9 cellular contexts compared by ENCODE assay signal in genomic region chr3:127135241-127136023, GRCh38. TPM values are rescaled to one million over a fixed set of nuclear protein-coding genes. Genes with fewer than 3 reads are reported as not detected.
DNase-seq lines count a peak whose midpoint lies in the region; ATAC-seq and TF ChIP-seq lines count a peak whose summit lies in the region.
"Had no signal": no experiment of that assay in that cellular context is flagged by ENCODE, and none has a peak within 500 bp of the region (broad histone marks: within the 10 kb centered on the region; RNA-seq: fewer than 3 reads in every experiment).

No MANE protein-coding gene starts in this region.

- TF ChIP-seq CTCF in Calu3 (IDR thresholded peaks at IDR 0.05; ENCODE audit: unreplicated experiment), result no peak
- no peak for TF ChIP-seq CTCF in esophagus squamous epithelium (IDR thresholded peaks at IDR 0.05)
- no peak for TF ChIP-seq CTCF in omental fat pad (IDR thresholded peaks at IDR 0.05)

- WGBS in esophagus squamous epithelium, 2 donors, result 1 to 2% methylated on average over 17 to 27 of the region's 58 CpGs

- ATAC-seq in omental fat pad (ENCODE audit: low FRiP score) (peak; percentile 65), HG02642 (IDR thresholded peaks at IDR 0.05; ENCODE audit: poor library complexity, unreplicated experiment) (no peak), GM21367 (IDR thresholded peaks at IDR 0.05; ENCODE audit: unreplicated experiment) (no peak)

- H3K27ac Mint-ChIP-seq in Calu3 (ENCODE audit: unreplicated experiment), result no peak overlapping the region

- peaks cover 100% of the 10 kb centered on the region for H3K27me3 Mint-ChIP-seq in Calu3 (ENCODE audit: unreplicated experiment)

- H3K36me3 Mint-ChIP-seq in Calu3 (ENCODE audit: insufficient read depth, unreplicated experiment), result no peaks in the 10 kb centered on the region

- intact Hi-C loops in Calu3 (cut with micrococcal nuclease; ENCODE audit: unreplicated experiment), result no loop called here
- intact Hi-C loops in esophagus squamous epithelium (cut with DNase I), result no loop called here

- peaks cover 11% of the 10 kb centered on the region for H3K4me1 Mint-ChIP-seq in Calu3 (ENCODE audit: low read depth, unreplicated experiment)

- H3K27ac ChIP-seq in esophagus squamous epithelium, result no peak overlapping the region

- H3K4me3 Mint-ChIP-seq in Calu3 (ENCODE audit: low read depth, unreplicated experiment), result peak overlapping the region; percentile 13

- H3K36me3 ChIP-seq in esophagus squamous epithelium, result no peaks in the 10 kb centered on the region

- H3K9me3 ChIP-seq in esophagus squamous epithelium, result no peaks in the 10 kb centered on the region

- BruUV-seq in Calu3 (replicated peaks; lab: Mats Ljungman, UMichigan), result no TSS peak

- no peak for TF ChIP-seq POLR2A in esophagus squamous epithelium (IDR thresholded peaks at IDR 0.05)

- DNase-seq in Calu3 (no peak), NCI-H2171 (lab: John Stamatoyannopoulos, UW) (peak; percentile 68), esophagus squamous epithelium (lab: John Stamatoyannopoulos, UW) (no peak), omental fat pad (ENCODE audit: low spot score) (peak; percentile 24), NCI-H1048 (lab: John Stamatoyannopoulos, UW) (no peak), HT-29 (ENCODE audit: low spot score) (no peak)
- DNase-seq: MM.1S had no signal

- H3K4me1 ChIP-seq in esophagus squamous epithelium, result peaks cover 3 to 31% (median 11%) of the 10 kb centered on the region in 3 donors

- CTCF ChIA-PET in Calu3 (lab: Charles Lee), result interaction anchor here (0.6 kb wide), 1 partner anchor 263 kb away, joined by 3 read pairs; no protein-coding TSS in a partner anchor

- no peaks in the 10 kb centered on the region for H3K9me3 Mint-ChIP-seq in Calu3 (ENCODE audit: low read depth, unreplicated experiment)

- H3K27me3 ChIP-seq in esophagus squamous epithelium, result peaks cover 0 to 73% (median 0%) of the 10 kb centered on the region in 4 donors

- H3K4me3 ChIP-seq in esophagus squamous epithelium, result peak overlapping the region in 3 of 4 donors; percentile 7 to 54 (median 33)

RNA-seq across cellular contexts. Expression of gene PRR23E, which starts 57.5 kb away (rescaled TPM):
- total RNA-seq in Calu3 (2022), result not detected in 2 replicates
- total RNA-seq in esophagus squamous epithelium, result not detected
- not detected for total RNA-seq in omental fat pad
- not detected in 2 replicates for total RNA-seq in HT-29 (2014; rRNA removed; shearing (Covaris generic))

Comparison
In these comparisons a context has a peak if more than half of its experiments do, and no peak if none do; other contexts are left out.
1. DNase-seq: peak in NCI-H2171 (single experiment) and omental fat pad (single experiment); none in Calu3 (single experiment), esophagus squamous epithelium (single experiment), NCI-H1048 (single experiment) and HT-29 (single experiment).